ENCODE assay signal across 14 cellular contexts in genomic region chr13:43363156-43363918, GRCh38.
A peak's percentile ranks its signal among the peaks of the same experiment; 100 is the strongest.
DNase-seq lines count a peak whose midpoint lies in the region; ATAC-seq, FAIRE-seq and TF ChIP-seq lines count a peak whose summit lies in the region.
"Had no signal": no experiment of that assay in that cellular context is flagged by ENCODE, and none has a peak within 500 bp of the region (broad histone marks: within the 10 kb centered on the region; RNA-seq: fewer than 3 reads in every experiment).

No MANE protein-coding gene starts in this region.

- no peaks in the 10 kb centered on the region for H3K9me3 ChIP-seq in mesodermal cell (ENCODE audit: control insufficient read depth, low read length)
- H3K9me3 ChIP-seq in uterus = no peaks in the 10 kb centered on the region
- H3K9me3 ChIP-seq in pancreas = no peaks in the 10 kb centered on the region
- H3K9me3 ChIP-seq: left lung had no signal

- TF ChIP-seq POLR2A in uterus (IDR thresholded peaks at IDR 0.05) = no peak

- H3K4me1 ChIP-seq in mesodermal cell (ENCODE audit: control insufficient read depth, insufficient read depth, low read length, poor library complexity, severe bottlenecking) (peaks cover 42% of the 10 kb centered on the region), uterus (no peaks in the 10 kb centered on the region), pancreas (peaks cover 0 to 4% (median 0%) of the 10 kb centered on the region in 3 donors)

- 86 to 100% methylated on average over 4 of the region's 5 CpGs for WGBS in mesodermal cell (ENCODE audit: insufficient coverage in 2 of 2), 2 experiments
- WGBS in pancreas, 2 donors = 76 to 81% methylated on average over 5 of the region's 5 CpGs

- H3K9me3 Mint-ChIP-seq in natural killer cell treated with Interleukin-12 subunit alpha and Interleukin-12 subunit beta and Interleukin-15 and Interleukin-18, amount 100 ng/mL, for 72 hours = no peaks in the 10 kb centered on the region
- H3K9me3 Mint-ChIP-seq: activated CD4-positive, alpha-beta memory T cell treated with anti-CD3 and anti-CD28 coated beads, Interleukin-2, amount 10 ng/mL, durations not matched to agents 7 days and 5 days had no signal

- TF ChIP-seq CTCF in cardiac fibroblast (IDR thresholded peaks at IDR 0.05; ENCODE audit: low read depth, low read length) (no peak), uterus (IDR thresholded peaks at IDR 0.05) (no peak), pancreas (IDR thresholded peaks at IDR 0.05) (no peak)

- peaks cover 6 to 7% of the 10 kb centered on the region in 2 donors for H3K4me1 Mint-ChIP-seq in natural killer cell treated with Interleukin-12 subunit alpha and Interleukin-12 subunit beta and Interleukin-15 and Interleukin-18, amount 100 ng/mL, for 72 hours (ENCODE audit: low read depth in 2 of 2)

- intact Hi-C loops in uterus (cut with DNase I; ENCODE audit: low total_unique reads) = no loop called here
- intact Hi-C loops in pancreas (cut with DNase I) = no loop called here

- H3K27ac ChIP-seq in mesodermal cell (ENCODE audit: low read depth, low read length, severe bottlenecking) = peak overlapping the region; percentile 83
- H3K27ac ChIP-seq in uterus = peak overlapping the region; percentile 62 to 63
- H3K27ac ChIP-seq in pancreas = no peak overlapping the region
- H3K27ac ChIP-seq: left lung had no signal

- H3K36me3 ChIP-seq in mesodermal cell (ENCODE audit: control insufficient read depth, insufficient read depth, low read length) = no peaks in the 10 kb centered on the region
- no peaks in the 10 kb centered on the region for H3K36me3 ChIP-seq in uterus
- no peaks in the 10 kb centered on the region for H3K36me3 ChIP-seq in pancreas
- H3K36me3 ChIP-seq: left lung had no signal

- peak; percentile 5 for DNase-seq in NCI-H748 (lab: John Stamatoyannopoulos, UW; ENCODE audit: unreplicated experiment)
- no peak for DNase-seq in NCI-H748 treated with DMSO at 0.1 percent for 48 hours (lab: John Stamatoyannopoulos, UW)
- DNase-seq in cardiac fibroblast (ENCODE audit: low read depth in 2 of 2) = peak; percentile 68
- no peak for DNase-seq in uterus
- no peak for DNase-seq in pancreas
- DNase-seq in natural killer cell treated with Interleukin-12 subunit alpha and Interleukin-12 subunit beta and Interleukin-15 and Interleukin-18, amount 100 ng/mL, for 72 hours (ENCODE audit: low spot score) = no peak
- DNase-seq in UCSD-AML1 (lab: John Stamatoyannopoulos, UW; ENCODE audit: unreplicated experiment) = no peak
- DNase-seq: activated CD4-positive, alpha-beta memory T cell treated with anti-CD3 and anti-CD28 coated beads, Interleukin-2, amount 10 ng/mL, durations not matched to agents 7 days and 5 days; activated naive CD4-positive, alpha-beta T cell; DMS53; left lung; stimulated activated CD4-positive, alpha-beta T cell treated with anti-CD3 and anti-CD28 coated beads, Interleukin-1b, Interleukin-23, amount 100 ng/mL, for 48 hours had no signal

- H3K4me3 Mint-ChIP-seq in natural killer cell treated with Interleukin-12 subunit alpha and Interleukin-12 subunit beta and Interleukin-15 and Interleukin-18, amount 100 ng/mL, for 72 hours = no peak overlapping the region
- H3K4me3 Mint-ChIP-seq: activated CD4-positive, alpha-beta memory T cell treated with anti-CD3 and anti-CD28 coated beads, Interleukin-2, amount 10 ng/mL, durations not matched to agents 7 days and 5 days had no signal

- no peak for ATAC-seq in pancreas
- ATAC-seq in natural killer cell treated with Interleukin-12 subunit alpha and Interleukin-12 subunit beta and Interleukin-15 and Interleukin-18, amount 100 ng/mL, for 72 hours = no peak

- H3K27me3 Mint-ChIP-seq in natural killer cell treated with Interleukin-12 subunit alpha and Interleukin-12 subunit beta and Interleukin-15 and Interleukin-18, amount 100 ng/mL, for 72 hours = no peaks in the 10 kb centered on the region
- H3K27me3 Mint-ChIP-seq: activated CD4-positive, alpha-beta memory T cell treated with anti-CD3 and anti-CD28 coated beads, Interleukin-2, amount 10 ng/mL, durations not matched to agents 7 days and 5 days had no signal

- H3K27me3 ChIP-seq in uterus (no peaks in the 10 kb centered on the region), pancreas (no peaks in the 10 kb centered on the region)
- H3K27me3 ChIP-seq: left lung had no signal

- H3K36me3 Mint-ChIP-seq in natural killer cell treated with Interleukin-12 subunit alpha and Interleukin-12 subunit beta and Interleukin-15 and Interleukin-18, amount 100 ng/mL, for 72 hours = no peaks in the 10 kb centered on the region

- FAIRE-seq in pancreas (lab: Jason Lieb, UNC) = no peak
- FAIRE-seq: A204.1 had no signal

- H3K27ac Mint-ChIP-seq in natural killer cell treated with Interleukin-12 subunit alpha and Interleukin-12 subunit beta and Interleukin-15 and Interleukin-18, amount 100 ng/mL, for 72 hours = no peak overlapping the region
- H3K27ac Mint-ChIP-seq: activated CD4-positive, alpha-beta memory T cell treated with anti-CD3 and anti-CD28 coated beads, Interleukin-2, amount 10 ng/mL, durations not matched to agents 7 days and 5 days had no signal

- H3K4me3 ChIP-seq in cardiac fibroblast (replicated peaks in 1 of 2; ENCODE audit: low read depth in 2 of 2, low read length in 2 of 2) (no peak overlapping the region), mesodermal cell (ENCODE audit: extremely low read depth, insufficient read depth, low read length, poor library complexity, severe bottlenecking) (no peak overlapping the region), uterus (no peak overlapping the region), pancreas (no peak overlapping the region)
- H3K4me3 ChIP-seq: left lung had no signal

Comparison
In these comparisons a context has a peak if more than half of its experiments do, and no peak if none do; other contexts are left out.
1. DNase-seq: peak in NCI-H748 (single experiment) and cardiac fibroblast (2 of 2); none in NCI-H748 treated with DMSO at 0.1 percent for 48 hours (single experiment), uterus (0 of 2), pancreas (0 of 6), natural killer cell treated with Interleukin-12 subunit alpha and Interleukin-12 subunit beta and Interleukin-15 and Interleukin-18, amount 100 ng/mL, for 72 hours (single experiment) and UCSD-AML1 (single experiment).
2. H3K27ac ChIP-seq: peak in mesodermal cell (single experiment) and uterus (2 of 2); none in pancreas (0 of 4).